ENCODE assay signal across 2 cellular contexts in the genomic region with DNA sequence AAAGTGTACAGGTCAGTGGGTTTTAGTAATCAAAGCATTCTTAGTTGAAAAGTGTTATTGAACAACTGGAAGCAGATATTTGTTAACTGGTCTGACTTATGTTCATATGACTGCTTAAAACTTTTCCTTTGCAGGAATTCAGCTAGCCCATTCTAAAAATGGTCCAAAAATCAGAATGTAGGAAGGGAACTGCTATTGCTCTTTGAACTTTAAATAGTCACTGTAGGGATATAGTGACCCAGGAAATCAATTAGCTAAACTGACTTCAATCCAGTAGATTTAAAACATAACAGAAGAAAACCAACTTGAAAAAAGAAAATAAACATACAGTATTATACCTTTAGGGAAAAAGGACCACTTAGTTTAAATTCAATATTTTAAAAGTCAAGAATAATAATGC.
TF ChIP-seq lines count a peak whose summit lies in the region.

No MANE protein-coding gene starts in this region.

TF ChIP-seq in K562, 482 proteins besides CTCF, POLR2A, EP300 and RAD21:
- TF ChIP-seq POLR3G (IDR thresholded peaks at IDR 0.05; ENCODE audit: extremely low read depth, insufficient read length, insufficient replicate concordance) (no peak), NFYB (IDR thresholded peaks at IDR 0.05; ENCODE audit: extremely low read depth, insufficient read length) (no peak), CBX2 (IDR thresholded peaks at IDR 0.05; ENCODE audit: insufficient read depth, low read length, poor library complexity, severe bottlenecking) (peak; percentile 51)
TF ChIP-seq in K562: peak in this region for 1.

TF ChIP-seq in HepG2, 621 proteins besides CTCF, POLR2A, EP300 and RAD21:
- TF ChIP-seq HDAC2 (CRISPR knock-in tag; IDR thresholded peaks at IDR 0.05) (no peak), ZNF558 (CRISPR knock-in tag; IDR thresholded peaks at IDR 0.05; ENCODE audit: borderline replicate concordance) (no peak)
- TF ChIP-seq, protein P1, sequence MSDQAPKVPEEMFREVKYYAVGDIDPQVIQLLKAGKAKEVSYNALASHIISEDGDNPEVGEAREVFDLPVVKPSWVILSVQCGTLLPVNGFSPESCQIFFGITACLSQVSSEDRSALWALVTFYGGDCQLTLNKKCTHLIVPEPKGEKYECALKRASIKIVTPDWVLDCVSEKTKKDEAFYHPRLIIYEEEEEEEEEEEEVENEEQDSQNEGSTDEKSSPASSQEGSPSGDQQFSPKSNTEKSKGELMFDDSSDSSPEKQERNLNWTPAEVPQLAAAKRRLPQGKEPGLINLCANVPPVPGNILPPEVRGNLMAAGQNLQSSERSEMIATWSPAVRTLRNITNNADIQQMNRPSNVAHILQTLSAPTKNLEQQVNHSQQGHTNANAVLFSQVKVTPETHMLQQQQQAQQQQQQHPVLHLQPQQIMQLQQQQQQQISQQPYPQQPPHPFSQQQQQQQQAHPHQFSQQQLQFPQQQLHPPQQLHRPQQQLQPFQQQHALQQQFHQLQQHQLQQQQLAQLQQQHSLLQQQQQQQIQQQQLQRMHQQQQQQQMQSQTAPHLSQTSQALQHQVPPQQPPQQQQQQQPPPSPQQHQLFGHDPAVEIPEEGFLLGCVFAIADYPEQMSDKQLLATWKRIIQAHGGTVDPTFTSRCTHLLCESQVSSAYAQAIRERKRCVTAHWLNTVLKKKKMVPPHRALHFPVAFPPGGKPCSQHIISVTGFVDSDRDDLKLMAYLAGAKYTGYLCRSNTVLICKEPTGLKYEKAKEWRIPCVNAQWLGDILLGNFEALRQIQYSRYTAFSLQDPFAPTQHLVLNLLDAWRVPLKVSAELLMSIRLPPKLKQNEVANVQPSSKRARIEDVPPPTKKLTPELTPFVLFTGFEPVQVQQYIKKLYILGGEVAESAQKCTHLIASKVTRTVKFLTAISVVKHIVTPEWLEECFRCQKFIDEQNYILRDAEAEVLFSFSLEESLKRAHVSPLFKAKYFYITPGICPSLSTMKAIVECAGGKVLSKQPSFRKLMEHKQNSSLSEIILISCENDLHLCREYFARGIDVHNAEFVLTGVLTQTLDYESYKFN (CRISPR knock-in tag; conservative IDR thresholded peaks at IDR 0.05), result peak; percentile 23
